In genomic region chr1:12001249-12001917, GRCh38 we compare ENCODE assay signal across 8 cellular contexts. TPM values are rescaled to one million over a fixed set of nuclear protein-coding genes. Genes with fewer than 3 reads are reported as not detected.
DNase-seq lines count a peak whose midpoint lies in the region; ATAC-seq lines count a peak whose summit lies in the region.

No MANE protein-coding gene starts in this region.

- no peak overlapping the region for H3K4me3 Mint-ChIP-seq in activated naive CD4-positive, alpha-beta T cell treated with anti-CD3 and anti-CD28 coated beads for 36 hours

- H3K27ac Mint-ChIP-seq in activated naive CD4-positive, alpha-beta T cell treated with anti-CD3 and anti-CD28 coated beads for 36 hours, result peak overlapping the region; percentile 80

- intact Hi-C loops in activated naive CD4-positive, alpha-beta T cell treated with anti-CD3 and anti-CD28 coated beads for 36 hours (cut with micrococcal nuclease), result loop anchor here (1.0 kb wide), 1 partner anchor 78 kb away; no protein-coding TSS in a partner anchor

- H3K36me3 Mint-ChIP-seq in activated naive CD4-positive, alpha-beta T cell treated with anti-CD3 and anti-CD28 coated beads for 36 hours (ENCODE audit: low read depth), result peaks cover 52% of the 10 kb centered on the region

- no peak for ATAC-seq in stimulated activated naive CD8-positive, alpha-beta T cell treated with anti-CD3 and anti-CD28 coated beads, Interleukin-15, Interleukin-2, amounts not matched to agents 100 U/mL and 50 U/mL, for 24 hours
- no peak for ATAC-seq in HG02885 (IDR thresholded peaks at IDR 0.05; ENCODE audit: poor library complexity, unreplicated experiment)

- H3K9me3 Mint-ChIP-seq in activated naive CD4-positive, alpha-beta T cell treated with anti-CD3 and anti-CD28 coated beads for 36 hours, result no peaks in the 10 kb centered on the region

- DNase-seq in NCI-H82 (lab: John Stamatoyannopoulos, UW), result peak; percentile 60
- DNase-seq in NCI-H82 treated with DMSO at 0.1 percent for 48 hours (lab: John Stamatoyannopoulos, UW; ENCODE audit: unreplicated experiment), result no peak
- peak; percentile 50 for DNase-seq in NCI-H69 (lab: John Stamatoyannopoulos, UW)
- peak; percentile 87 for DNase-seq in activated naive CD4-positive, alpha-beta T cell treated with anti-CD3 and anti-CD28 coated beads for 36 hours
- DNase-seq in iPS-NIHi7 (ENCODE audit: extremely low spot score), result peak; percentile 71
- peak; percentile 68 for DNase-seq in stimulated activated naive CD8-positive, alpha-beta T cell treated with anti-CD3 and anti-CD28 coated beads, Interleukin-15, Interleukin-2, amounts not matched to agents 100 U/mL and 50 U/mL, for 24 hours
- DNase-seq in NOMO-1 treated with dmso at 0.1 percent for 144 hours (lab: John Stamatoyannopoulos, UW; ENCODE audit: unreplicated experiment), result no peak

- H3K27me3 Mint-ChIP-seq in activated naive CD4-positive, alpha-beta T cell treated with anti-CD3 and anti-CD28 coated beads for 36 hours (ENCODE audit: low read depth), result no peaks in the 10 kb centered on the region

- CTCF ChIA-PET in activated naive CD4-positive, alpha-beta T cell treated with anti-CD3 and anti-CD28 coated beads for 36 hours (lab: Charles Lee), result interaction anchor here (1.0 to 1.2 kb wide), 2 partner anchors 9 to 99 kb away, joined by 5 to 6 read pairs; no protein-coding TSS in a partner anchor

- H3K4me1 Mint-ChIP-seq in activated naive CD4-positive, alpha-beta T cell treated with anti-CD3 and anti-CD28 coated beads for 36 hours (ENCODE audit: low read depth), result peaks cover 2% of the 10 kb centered on the region

RNA-seq across cellular contexts. Expression of gene MIIP, which starts 17.9 kb away (rescaled TPM):
- total RNA-seq in activated naive CD4-positive, alpha-beta T cell treated with anti-CD3 and anti-CD28 coated beads for 36 hours, result 10 to 100 TPM; 32.8 to 36.4 TPM

RNA-seq across cellular contexts. Expression of gene MFN2, which starts 21.1 kb away (rescaled TPM):
- total RNA-seq in activated naive CD4-positive, alpha-beta T cell treated with anti-CD3 and anti-CD28 coated beads for 36 hours, result 10 to 100 TPM; 47.4 to 52.3 TPM

Comparison
In these comparisons a context has a peak if more than half of its experiments do, and no peak if none do; other contexts are left out.
1. DNase-seq: peak in NCI-H82 (single experiment), NCI-H69 (single experiment), activated naive CD4-positive, alpha-beta T cell treated with anti-CD3 and anti-CD28 coated beads for 36 hours (single experiment), iPS-NIHi7 (single experiment) and stimulated activated naive CD8-positive, alpha-beta T cell treated with anti-CD3 and anti-CD28 coated beads, Interleukin-15, Interleukin-2, amounts not matched to agents 100 U/mL and 50 U/mL, for 24 hours (single experiment); none in NCI-H82 treated with DMSO at 0.1 percent for 48 hours (single experiment) and NOMO-1 treated with dmso at 0.1 percent for 144 hours (single experiment).